Comparison of ENCODE assay signal across 9 cellular contexts in the genomic region with DNA sequence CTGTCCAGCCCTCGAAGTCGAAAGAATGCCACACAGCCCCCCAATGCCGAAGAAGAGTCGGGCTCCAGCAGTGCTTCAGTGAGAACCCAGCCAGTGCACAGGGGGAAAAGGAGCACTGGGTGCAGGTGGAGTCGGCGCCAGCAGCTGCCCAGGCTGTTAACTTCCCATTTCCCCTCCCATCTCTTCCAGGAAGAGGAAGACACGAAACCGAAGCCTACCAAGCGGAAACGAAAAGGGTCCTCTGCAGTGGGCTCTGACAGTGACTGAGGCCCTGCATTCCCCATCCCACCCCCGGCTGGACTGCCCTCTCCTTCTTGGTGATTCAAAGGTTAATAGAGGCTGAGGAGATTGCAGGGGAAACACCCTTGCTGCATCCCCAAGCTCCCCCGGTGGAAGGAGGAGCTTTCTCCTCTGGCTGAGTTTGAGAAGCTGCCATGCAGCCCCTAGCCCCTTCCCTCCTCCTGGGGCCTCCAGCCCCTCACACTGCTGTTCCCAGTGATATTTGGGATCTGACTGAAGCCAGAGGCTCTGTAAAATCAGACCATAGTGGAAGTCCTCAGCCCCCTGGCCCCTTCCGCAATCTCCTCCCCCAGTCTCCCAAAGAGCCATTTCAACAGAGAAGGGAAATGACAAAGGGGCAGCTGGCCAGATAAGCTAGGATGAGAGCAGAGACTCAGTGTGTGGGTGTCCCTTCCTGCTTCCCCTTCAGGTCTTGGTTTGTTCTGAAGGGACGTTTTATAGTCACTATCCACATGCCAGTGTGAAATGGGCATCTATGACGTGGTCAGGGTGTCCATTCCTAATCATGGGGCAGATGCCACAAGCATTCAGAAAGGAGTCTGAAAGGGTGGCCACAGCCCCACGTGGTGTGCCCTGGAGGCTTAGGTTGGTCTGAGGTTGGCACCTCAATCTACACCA. TPM values are rescaled to one million over a fixed set of nuclear protein-coding genes. Genes with fewer than 3 reads are reported as not detected.
DNase-seq lines count a peak whose midpoint lies in the region; ATAC-seq and TF ChIP-seq lines count a peak whose summit lies in the region.
"Had no signal": no experiment of that assay in that cellular context is flagged by ENCODE, and none has a peak within 500 bp of the region (broad histone marks: within the 10 kb centered on the region; RNA-seq: fewer than 3 reads in every experiment).

No MANE protein-coding gene starts in this region.

- peaks cover 7% of the 10 kb centered on the region for H3K36me3 ChIP-seq in CD8-positive, alpha-beta memory T cell (ENCODE audit: insufficient read depth, low read length)
- peaks cover 8 to 53% (median 16%) of the 10 kb centered on the region in 4 donors for H3K36me3 ChIP-seq in sigmoid colon
- peaks cover 14% of the 10 kb centered on the region; the same call in 1 of the 2 replicates for H3K36me3 ChIP-seq in Karpas-422 (ENCODE audit: insufficient read depth, low read length)

- no peak overlapping the region for H3K4me3 ChIP-seq in CD8-positive, alpha-beta memory T cell (ENCODE audit: low read length)
- H3K4me3 ChIP-seq in sigmoid colon: no peak overlapping the region
- H3K4me3 ChIP-seq in Karpas-422 (ENCODE audit: low read length): no peak overlapping the region

- no peaks in the 10 kb centered on the region for H3K9me2 ChIP-seq in Karpas-422 (replicated peaks; ENCODE audit: insufficient read depth, low read length)

- H3K27me3 ChIP-seq in CD8-positive, alpha-beta memory T cell (ENCODE audit: insufficient read depth, low read length, poor library complexity, severe bottlenecking): no peaks in the 10 kb centered on the region
- no peaks in the 10 kb centered on the region for H3K27me3 ChIP-seq in sigmoid colon
- no peaks in the 10 kb centered on the region for H3K27me3 ChIP-seq in Karpas-422 (ENCODE audit: low read length)

- peaks cover 0 to 46% (median 3%) of the 10 kb centered on the region in 3 donors for H3K36me3 Mint-ChIP-seq in CD8-positive, alpha-beta memory T cell
- H3K36me3 Mint-ChIP-seq in endothelial cell (ENCODE audit: low read depth, unreplicated experiment): peaks cover 40% of the 10 kb centered on the region

- H3K4me1 Mint-ChIP-seq in CD8-positive, alpha-beta memory T cell: peaks cover 35 to 41% (median 37%) of the 10 kb centered on the region in 3 donors
- peaks cover 81% of the 10 kb centered on the region for H3K4me1 Mint-ChIP-seq in endothelial cell (ENCODE audit: unreplicated experiment)

- no peak for TF ChIP-seq POLR2A in sigmoid colon (IDR thresholded peaks at IDR 0.05)

- peaks cover 19% of the 10 kb centered on the region for H3K4me1 ChIP-seq in CD8-positive, alpha-beta memory T cell (ENCODE audit: insufficient read depth, low read length)
- peaks cover 0 to 44% (median 37%) of the 10 kb centered on the region in 4 donors for H3K4me1 ChIP-seq in sigmoid colon
- H3K4me1 ChIP-seq in Karpas-422 (ENCODE audit: low read length): peaks cover 33% of the 10 kb centered on the region

- peak overlapping the region; percentile 50 to 93 (median 81) for H3K27ac Mint-ChIP-seq in CD8-positive, alpha-beta memory T cell
- H3K27ac Mint-ChIP-seq in endothelial cell (ENCODE audit: unreplicated experiment): peak overlapping the region; percentile 90

- no peak for ATAC-seq in HG03196 (IDR thresholded peaks at IDR 0.05; ENCODE audit: unreplicated experiment)

- H2AFZ ChIP-seq in Karpas-422 (ENCODE audit: low read length): no peak overlapping the region

- POLR2A ChIA-PET in CD8-positive, alpha-beta memory T cell (lab: Charles Lee): interaction anchor here (0.8 to 1.0 kb wide), 2 partner anchors 10 to 191 kb away, joined by 3 read pairs; no protein-coding TSS in a partner anchor

- H3K79me2 ChIP-seq in Karpas-422 (ENCODE audit: low read length): no peaks in the 10 kb centered on the region

- peak overlapping the region in 6 of 7 donors; percentile 33 to 90 (median 76) for H3K4me3 Mint-ChIP-seq in CD8-positive, alpha-beta memory T cell
- peak overlapping the region; percentile 87 for H3K4me3 Mint-ChIP-seq in endothelial cell (ENCODE audit: unreplicated experiment)

- WGBS in sigmoid colon, 2 donors: 74 to 85% methylated on average over 16 of the region's 16 CpGs

- no peaks in the 10 kb centered on the region for H3K27me3 Mint-ChIP-seq in CD8-positive, alpha-beta memory T cell
- peaks cover 17% of the 10 kb centered on the region for H3K27me3 Mint-ChIP-seq in endothelial cell (ENCODE audit: unreplicated experiment)

- CTCF ChIA-PET in CD8-positive, alpha-beta memory T cell (lab: Charles Lee): interaction anchor here (1.3 to 1.4 kb wide), 2 partner anchors 96 to 211 kb away, joined by 3 read pairs; no protein-coding TSS in a partner anchor

- peak in 1 of 5 donors; percentile 19 for DNase-seq in CD8-positive, alpha-beta memory T cell
- DNase-seq in SK-MEL-5 (ENCODE audit: low read depth, low spot score) (peak; percentile 99), endothelial cell (ENCODE audit: low spot score) (no peak), sigmoid colon (no peak), Karpas-422 (no peak), NCI-H1417 (lab: John Stamatoyannopoulos, UW) (no peak), ACHN (no peak)
- DNase-seq: SHP77 treated with DMSO at 0.1 percent for 48 hours had no signal

- in situ Hi-C loops in SK-MEL-5 (cut with HindIII; ENCODE audit: low pct_unique_long_range_greater_than_20kb, low sequenced_read_pairs): no loop called here
- in situ Hi-C loops in ACHN (cut with HindIII; ENCODE audit: low pct_ligation_motif_present, low pct_unique_long_range_greater_than_20kb, low sequenced_read_pairs): no loop called here

- no peaks in the 10 kb centered on the region for H3K9me3 Mint-ChIP-seq in CD8-positive, alpha-beta memory T cell
- no peaks in the 10 kb centered on the region for H3K9me3 Mint-ChIP-seq in endothelial cell (ENCODE audit: unreplicated experiment)

- TF ChIP-seq CTCF in endothelial cell (IDR thresholded peaks at IDR 0.05; ENCODE audit: unreplicated experiment): no peak
- TF ChIP-seq CTCF in sigmoid colon (IDR thresholded peaks at IDR 0.05): no peak

- H3K4me2 ChIP-seq in Karpas-422 (ENCODE audit: low read depth, low read length, poor library complexity, severe bottlenecking): no peak overlapping the region

- no peaks in the 10 kb centered on the region for H3K9me3 ChIP-seq in CD8-positive, alpha-beta memory T cell (ENCODE audit: low read length)
- H3K9me3 ChIP-seq in sigmoid colon (no peaks in the 10 kb centered on the region), Karpas-422 (ENCODE audit: low read length) (no peaks in the 10 kb centered on the region)

- no peak overlapping the region for H3K9ac ChIP-seq in Karpas-422 (ENCODE audit: low read length)

- intact Hi-C loops in sigmoid colon (cut with DNase I): no loop called here

- TF ChIP-seq EP300 in sigmoid colon (IDR thresholded peaks at IDR 0.05): no peak

- H4K20me1 ChIP-seq in Karpas-422 (ENCODE audit: insufficient read depth, low read depth, low read length): no peaks in the 10 kb centered on the region

- no peak overlapping the region for H3K27ac ChIP-seq in CD8-positive, alpha-beta memory T cell (ENCODE audit: low read depth, low read length)
- H3K27ac ChIP-seq in sigmoid colon (peak overlapping the region; percentile 34 to 93 (median 90)), Karpas-422 (ENCODE audit: low read length) (no peak overlapping the region)

RNA-seq across cellular contexts. Expression of a gene that starts 1.9 kb away (rescaled TPM):
- 10 to 100 TPM in 1 of 2 experiments, 1 to 10 TPM in 1; 9.9 to 11.3 TPM for total RNA-seq in CD8-positive, alpha-beta memory T cell
- polyA plus RNA-seq in CD8-positive, alpha-beta memory T cell: 29.3 TPM
- 174 and 184 TPM in 2 replicates for total RNA-seq in SK-MEL-5 (2014; rRNA removed; shearing (Covaris generic))
- 225 and 228 TPM in 2 replicates for polyA plus RNA-seq in SK-MEL-5 (2015; cell fraction: cytosol; rRNA removed)
- polyA plus RNA-seq in SK-MEL-5 (2015; cell fraction: nucleus; rRNA removed): 398 and 617 TPM in 2 replicates
- total RNA-seq in endothelial cell (ENCODE audit: unreplicated experiment): 72.7 TPM
- total RNA-seq in sigmoid colon: 10 to 100 TPM; 19.7 to 45.7 (median 23.9) TPM
- 10 to 100 TPM in 2 of 3 donors, 1 to 10 TPM in 1; 1.6 to 23.4 (median 15.0) TPM for polyA plus RNA-seq in sigmoid colon
- total RNA-seq in Karpas-422 (2014; rRNA removed; shearing (Covaris generic); ENCODE audit: low replicate concordance): 4.4 and 18.1 TPM in 2 replicates

RNA-seq across cellular contexts. Expression of a gene that starts 45.4 kb away (rescaled TPM):
- total RNA-seq in CD8-positive, alpha-beta memory T cell: 10 to 100 TPM; 58.2 to 61.1 TPM
- 11.9 TPM for polyA plus RNA-seq in CD8-positive, alpha-beta memory T cell
- 63.2 and 77.5 TPM in 2 replicates for total RNA-seq in SK-MEL-5 (2014; rRNA removed; shearing (Covaris generic))
- 60.2 and 77.1 TPM in 2 replicates for polyA plus RNA-seq in SK-MEL-5 (2015; cell fraction: cytosol; rRNA removed)
- polyA plus RNA-seq in SK-MEL-5 (2015; cell fraction: nucleus; rRNA removed): 522 and 581 TPM in 2 replicates
- total RNA-seq in endothelial cell (ENCODE audit: unreplicated experiment) (69.4 TPM), sigmoid colon (10 to 100 TPM; 31.4 to 53.7 (median 37.3) TPM)
- 10 to 100 TPM in 1 of 3 donors, 1 to 10 TPM in 2; 5.4 to 30.8 (median 6.2) TPM for polyA plus RNA-seq in sigmoid colon
- 36.3 and 65.4 TPM in 2 replicates for total RNA-seq in Karpas-422 (2014; rRNA removed; shearing (Covaris generic); ENCODE audit: low replicate concordance)

Comparison
In these comparisons a context has a peak if more than half of its experiments do, and no peak if none do; other contexts are left out.
1. H3K27ac ChIP-seq: peak in sigmoid colon (4 of 4); none in CD8-positive, alpha-beta memory T cell (single experiment) and Karpas-422 (single experiment).